ENCODE assay signal across 17 cellular contexts in genomic region chr3:12301513-12301912, GRCh38.
"Had no signal": no experiment of that assay in that cellular context is flagged by ENCODE, and none has a peak within 500 bp of the region (broad histone marks: within the 10 kb centered on the region; RNA-seq: fewer than 3 reads in every experiment).

No MANE protein-coding gene starts in this region.

- H3K4me3 ChIP-seq: pancreas, thoracic aorta had no signal

- H3K9me3 ChIP-seq: pancreas, thoracic aorta had no signal

- FAIRE-seq: frontal cortex, islet of Langerhans, pancreas had no signal

- H3K27me3 ChIP-seq: pancreas had no signal

- H3K27ac ChIP-seq: pancreas, thoracic aorta had no signal

- H3K4me1 ChIP-seq: pancreas had no signal

- H3K36me3 ChIP-seq: pancreas, thoracic aorta had no signal

- ATAC-seq: activated T-cell treated with anti-CD3 and anti-CD28 coated beads, Interleukin-2, amount 50 U/mL, for 72 hours; pancreas; right cardiac atrium; stimulated activated memory B cell treated with anti-CD40 and anti-IgM and Interleukin-4, amounts not matched to agents 10 μg/mL and 1 μg/mL and 100 μg/mL, for 72 hours had no signal

- DNase-seq: activated CD4-positive, alpha-beta memory T cell treated with anti-CD3 and anti-CD28 coated beads, Interleukin-2, amount 10 ng/mL, durations not matched to agents 7 days and 5 days; activated CD4-positive, alpha-beta T cell treated with anti-CD3 and anti-CD28 coated beads, Interleukin-2, amount 10 ng/mL, durations not matched to agents 24 days and 14 days; activated effector memory CD4-positive, alpha-beta T cell treated with Interleukin-2 at 50 U/mL for 16 hours; activated naive CD4-positive, alpha-beta T cell treated with anti-CD3 and anti-CD28 coated beads, Interleukin-2, amount 10 ng/mL, durations not matched to agents 7 days and 5 days; activated T-cell treated with anti-CD3 and anti-CD28 coated beads, Interleukin-2, amount 50 U/mL, for 72 hours; amygdala; effector memory CD4-positive, alpha-beta T cell; head of caudate nucleus; hypothalamus; midbrain; nephron progenitor cell; pancreas; right cardiac atrium had no signal
